In genomic region chr11:8719260-8720190, GRCh38 we compare ENCODE assay signal across 11 cellular contexts. TPM values are rescaled to one million over a fixed set of nuclear protein-coding genes. Genes with fewer than 3 reads are reported as not detected.
DNase-seq lines count a peak whose midpoint lies in the region; ATAC-seq and TF ChIP-seq lines count a peak whose summit lies in the region.
"Had no signal": no experiment of that assay in that cellular context is flagged by ENCODE, and none has a peak within 500 bp of the region (broad histone marks: within the 10 kb centered on the region; RNA-seq: fewer than 3 reads in every experiment).

No MANE protein-coding gene starts in this region.

- no peak overlapping the region for H3K27ac Mint-ChIP-seq in activated CD4-positive, alpha-beta T cell treated with anti-CD3 and anti-CD28 coated beads, Interleukin-2, amount 10 ng/mL, durations not matched to agents 24 days and 14 days

- H3K4me1 Mint-ChIP-seq in activated CD4-positive, alpha-beta T cell treated with anti-CD3 and anti-CD28 coated beads, Interleukin-2, amount 10 ng/mL, durations not matched to agents 24 days and 14 days = peaks cover 6% of the 10 kb centered on the region

- no peaks in the 10 kb centered on the region for H3K27me3 Mint-ChIP-seq in activated CD4-positive, alpha-beta T cell treated with anti-CD3 and anti-CD28 coated beads, Interleukin-2, amount 10 ng/mL, durations not matched to agents 24 days and 14 days

- no peaks in the 10 kb centered on the region for H3K9me3 ChIP-seq in adrenal gland (replicated peaks in 1 of 3)
- H3K9me3 ChIP-seq in gastrocnemius medialis = no peaks in the 10 kb centered on the region

- H3K4me3 ChIP-seq in adrenal gland (no peak overlapping the region), gastrocnemius medialis (no peak overlapping the region)

- no peak overlapping the region for H3K4me3 Mint-ChIP-seq in activated CD4-positive, alpha-beta T cell treated with anti-CD3 and anti-CD28 coated beads, Interleukin-2, amount 10 ng/mL, durations not matched to agents 24 days and 14 days

- no peaks in the 10 kb centered on the region for H3K27me3 ChIP-seq in adrenal gland
- H3K27me3 ChIP-seq in gastrocnemius medialis = no peaks in the 10 kb centered on the region

- H3K36me3 ChIP-seq in adrenal gland (replicated peaks in 1 of 2) = peaks cover 0 to 19% of the 10 kb centered on the region in 2 donors
- H3K36me3 ChIP-seq in gastrocnemius medialis = no peaks in the 10 kb centered on the region

- DNase-seq in ELF-1 (ENCODE audit: low read depth, low spot score) = peak; percentile 67
- DNase-seq in adrenal gland = peak in 6 of 7 donors; percentile 80 to 88 (median 82)
- DNase-seq in left cardiac atrium = peak; percentile 67
- DNase-seq in gastrocnemius medialis = peak; percentile 57 to 70
- no peak for DNase-seq in COR-L47 (lab: John Stamatoyannopoulos, UW)
- DNase-seq in activated CD4-positive, alpha-beta T cell treated with anti-CD3 and anti-CD28 coated beads, Interleukin-2, amount 10 ng/mL, durations not matched to agents 24 days and 14 days = no peak
- DNase-seq: activated CD4-positive, alpha-beta T cell treated with anti-CD3 and anti-CD28 coated beads for 48 hours; stimulated activated naive CD8-positive, alpha-beta T cell treated with anti-CD3 and anti-CD28 coated beads, Interleukin-15, Interleukin-2, amounts not matched to agents 100 U/mL and 50 U/mL, for 24 hours had no signal

- H3K27ac ChIP-seq in adrenal gland (peak overlapping the region; percentile 81 to 90 (median 83)), gastrocnemius medialis (peak overlapping the region; percentile 69 to 79 (median 76))
- H3K27ac ChIP-seq: HL-60 had no signal

- peak; percentile 48 to 82 for ATAC-seq in left cardiac atrium
- ATAC-seq in gastrocnemius medialis = peak; percentile 86 to 91
- no peak for ATAC-seq in HG02610 (IDR thresholded peaks at IDR 0.05; ENCODE audit: unreplicated experiment)
- no peak for ATAC-seq in GM19328 (IDR thresholded peaks at IDR 0.05; ENCODE audit: unreplicated experiment)
- ATAC-seq: stimulated activated naive CD8-positive, alpha-beta T cell treated with anti-CD3 and anti-CD28 coated beads, Interleukin-15, Interleukin-2, amounts not matched to agents 100 U/mL and 50 U/mL, for 24 hours had no signal

- peak in 1 of 2 donors; percentile 44 for TF ChIP-seq POLR2A in adrenal gland (IDR thresholded peaks at IDR 0.05)
- no peak for TF ChIP-seq POLR2A in gastrocnemius medialis (IDR thresholded peaks at IDR 0.05)

- H3K9me3 Mint-ChIP-seq in activated CD4-positive, alpha-beta T cell treated with anti-CD3 and anti-CD28 coated beads, Interleukin-2, amount 10 ng/mL, durations not matched to agents 24 days and 14 days = no peaks in the 10 kb centered on the region

- in situ Hi-C loops in gastrocnemius medialis (cut with MboI; ENCODE audit: low sequenced_read_pairs in 4 of 4) = no loop called here

- intact Hi-C loops in adrenal gland (cut with DNase I) (no loop called here), left cardiac atrium (cut with DNase I) (loop anchor here in 1 of 2 donors (5.0 kb wide), 1 partner anchor 58 kb away; no protein-coding TSS in a partner anchor), gastrocnemius medialis (cut with DNase I; ENCODE audit: low total_unique reads) (loop anchor here (5.0 kb wide), 2 partner anchors 37 to 93 kb away; partner anchors contain the start of genes RPL27A and TRIM66)
- intact Hi-C loops in activated CD4-positive, alpha-beta T cell treated with anti-CD3 and anti-CD28 coated beads, Interleukin-2, amount 10 ng/mL, durations not matched to agents 24 days and 14 days (cut with micrococcal nuclease) = no loop called here

- 30 to 35% (median 34%) methylated on average over 5 to 7 of the region's 7 CpGs for WGBS in adrenal gland, 4 donors

- TF ChIP-seq CTCF in adrenal gland (IDR thresholded peaks at IDR 0.05) = no peak
- no peak for TF ChIP-seq CTCF in gastrocnemius medialis (IDR thresholded peaks at IDR 0.05 in 4 of 5, conservative IDR thresholded peaks at IDR 0.05 in 1 of 5)

- no peaks in the 10 kb centered on the region for H3K36me3 Mint-ChIP-seq in activated CD4-positive, alpha-beta T cell treated with anti-CD3 and anti-CD28 coated beads, Interleukin-2, amount 10 ng/mL, durations not matched to agents 24 days and 14 days (ENCODE audit: low read depth)

- H3K4me1 ChIP-seq in adrenal gland (replicated peaks in 1 of 2) (peaks cover 55 to 92% of the 10 kb centered on the region in 2 donors), gastrocnemius medialis (peaks cover 59 to 69% of the 10 kb centered on the region in 2 donors)

RNA-seq across cellular contexts. Expression of gene RPL27A, which starts 36.9 kb away (rescaled TPM):
- 1,000 to 10,000 TPM in 3 of 8 donors, 100 to 1,000 TPM in 5; 668 to 1,527 (median 930) TPM for total RNA-seq in adrenal gland
- 1,000 to 10,000 TPM; 1,237 to 3,013 (median 2,638) TPM for polyA plus RNA-seq in adrenal gland
- 100 to 1,000 TPM; 577 to 727 TPM for total RNA-seq in left cardiac atrium
- total RNA-seq in gastrocnemius medialis = 100 to 1,000 TPM; 598 to 693 (median 633) TPM
- total RNA-seq in activated CD4-positive, alpha-beta T cell treated with anti-CD3 and anti-CD28 coated beads, Interleukin-2, amount 10 ng/mL, durations not matched to agents 24 days and 14 days = 738 and 745 TPM in 2 replicates

RNA-seq across cellular contexts. Expression of gene TRIM66, which starts 37.1 kb away (rescaled TPM):
- total RNA-seq in adrenal gland = 10 to 100 TPM in 4 of 8 donors, 1 to 10 TPM in 4; 6.6 to 18.4 (median 10.2) TPM
- 1 to 10 TPM; 3.6 to 9.9 (median 4.0) TPM for polyA plus RNA-seq in adrenal gland
- 1 to 10 TPM; 2.3 to 3.2 TPM for total RNA-seq in left cardiac atrium
- total RNA-seq in gastrocnemius medialis = 1 to 10 TPM in 2 of 4 donors, under 1 TPM in 2; 0.55 to 6.5 (median 1.1) TPM
- total RNA-seq in activated CD4-positive, alpha-beta T cell treated with anti-CD3 and anti-CD28 coated beads, Interleukin-2, amount 10 ng/mL, durations not matched to agents 24 days and 14 days = 11.9 and 13.4 TPM in 2 replicates

Comparison
In these comparisons a context has a peak if more than half of its experiments do, and no peak if none do; other contexts are left out.
1. DNase-seq: peak in ELF-1 (single experiment), adrenal gland (6 of 7), left cardiac atrium (single experiment) and gastrocnemius medialis (2 of 2); none in COR-L47 (single experiment) and activated CD4-positive, alpha-beta T cell treated with anti-CD3 and anti-CD28 coated beads, Interleukin-2, amount 10 ng/mL, durations not matched to agents 24 days and 14 days (single experiment).
2. ATAC-seq: peak in left cardiac atrium (2 of 2) and gastrocnemius medialis (2 of 2); none in HG02610 (single experiment) and GM19328 (single experiment).